ENCODE assay signal across 8 cellular contexts in the genomic region with DNA sequence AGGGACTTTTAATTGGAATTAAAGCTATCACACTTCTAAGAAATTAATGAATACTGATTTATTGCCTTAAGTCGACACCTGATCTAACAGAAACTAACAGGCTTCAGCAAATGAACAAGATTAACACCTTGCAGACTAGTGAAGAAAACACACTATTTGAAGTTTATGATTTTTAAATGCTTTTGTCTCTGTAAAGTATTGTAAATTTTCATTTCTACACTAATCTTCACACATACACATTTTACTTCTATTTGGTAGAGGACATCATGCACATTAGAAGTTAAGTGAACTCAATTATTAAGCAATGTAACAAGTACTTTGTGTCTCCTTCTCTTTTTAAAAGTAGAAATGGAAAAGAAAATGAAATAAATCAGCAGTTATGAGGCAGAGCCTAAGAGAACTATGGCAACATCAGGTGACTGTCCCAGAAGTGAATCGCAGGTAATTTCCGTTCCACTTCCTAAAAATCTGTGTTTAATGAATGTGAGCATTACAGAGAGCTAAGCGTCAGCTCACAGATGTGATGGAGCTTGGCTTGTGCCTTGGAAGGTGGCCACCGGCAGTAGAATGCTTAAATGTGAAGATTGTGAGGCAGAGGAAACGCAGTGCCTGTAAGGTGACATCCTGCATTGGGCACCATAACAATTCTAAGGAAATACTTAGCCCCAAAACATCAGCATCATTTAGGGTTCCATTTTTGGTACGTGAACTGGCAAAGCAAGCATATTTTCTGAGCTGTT. TPM values are rescaled to one million over a fixed set of nuclear protein-coding genes. Genes with fewer than 3 reads are reported as not detected.
A peak's percentile ranks its signal among the peaks of the same experiment; 100 is the strongest.
DNase-seq lines count a peak whose midpoint lies in the region; ATAC-seq and TF ChIP-seq lines count a peak whose summit lies in the region.

No MANE protein-coding gene starts in this region.

- H3K9ac ChIP-seq in BLaER1 treated with 17β-estradiol and CSF1 and Interleukin-3, amounts not matched to agents 10 nM and 100 nM: peak overlapping the region; percentile 84 to 97 (median 90); a peak in 17 of 22 replicates
- H3K9ac ChIP-seq in neural progenitor cell: peak overlapping the region; percentile 22

- peak overlapping the region in 2 of 11 experiments; percentile 96; a peak in 4 of 22 replicates for H3K27ac ChIP-seq in BLaER1 treated with 17β-estradiol and CSF1 and Interleukin-3, amounts not matched to agents 10 nM and 100 nM
- no peak overlapping the region for H3K27ac ChIP-seq in OCI-LY7 (ENCODE audit: low read depth, low read length, poor library complexity, severe bottlenecking)
- H3K27ac ChIP-seq in ectodermal cell (ENCODE audit: insufficient read depth, low read depth, low read length, poor library complexity, severe bottlenecking): no peak overlapping the region
- H3K27ac ChIP-seq in neural progenitor cell: no peak overlapping the region

- TF ChIP-seq CTCF in OCI-LY7 (conservative IDR thresholded peaks at IDR 0.05; ENCODE audit: low read length) (no peak), neural progenitor cell (IDR thresholded peaks at IDR 0.05) (no peak)

- no peaks in the 10 kb centered on the region for H3K9me3 ChIP-seq in BLaER1 treated with 17β-estradiol and CSF1 and Interleukin-3, amounts not matched to agents 10 nM and 100 nM (replicated peaks in 1 of 11)
- H3K9me3 ChIP-seq in OCI-LY7 (ENCODE audit: low read length): no peaks in the 10 kb centered on the region
- H3K9me3 ChIP-seq in ectodermal cell (ENCODE audit: control insufficient read depth, low read length): no peaks in the 10 kb centered on the region
- no peaks in the 10 kb centered on the region for H3K9me3 ChIP-seq in neural progenitor cell (ENCODE audit: low read depth)

- H3K79me2 ChIP-seq in OCI-LY7 (ENCODE audit: insufficient read depth, low read depth, low read length): no peaks in the 10 kb centered on the region
- H3K79me2 ChIP-seq in neural progenitor cell (ENCODE audit: low read depth): peaks cover 42% of the 10 kb centered on the region

- WGBS in ectodermal cell, 2 experiments: 95 to 98% methylated on average over 6 to 7 of the region's 7 CpGs

- H3K9me2 ChIP-seq in OCI-LY7 (ENCODE audit: insufficient read depth, low read length): no peaks in the 10 kb centered on the region

- no peak overlapping the region for H3K27ac Mint-ChIP-seq in neural progenitor cell

- H4K20me1 ChIP-seq in BLaER1 treated with 17β-estradiol and CSF1 and Interleukin-3, amounts not matched to agents 10 nM and 100 nM: peaks cover 0 to 56% (median 15%) of the 10 kb centered on the region in 11 experiments; a peak in 11 of 22 replicates
- H4K20me1 ChIP-seq in OCI-LY7 (ENCODE audit: insufficient read depth, low read length) (no peaks in the 10 kb centered on the region), neural progenitor cell (ENCODE audit: low read depth) (peaks cover 20% of the 10 kb centered on the region)

- H3K36me3 Mint-ChIP-seq in neural progenitor cell: peaks cover 22% of the 10 kb centered on the region

- no peaks in the 10 kb centered on the region for H3K9me3 Mint-ChIP-seq in neural progenitor cell

- H3K4me3 Mint-ChIP-seq in neural progenitor cell: peak overlapping the region; percentile 93

- no peaks in the 10 kb centered on the region for H3K27me3 Mint-ChIP-seq in neural progenitor cell (ENCODE audit: insufficient read depth, low read depth)

- no peak for DNase-seq in OCI-LY7 (ENCODE audit: low spot score)
- DNase-seq in neural progenitor cell (ENCODE audit: low spot score): no peak
- no peak for DNase-seq in stimulated activated CD8-positive, alpha-beta memory T cell treated with anti-CD3 and anti-CD28 coated beads, Interleukin-4, amount 100 ng/mL, for 48 hours
- no peak for DNase-seq in epidermal melanocyte (ENCODE audit: insufficient read length, low spot score)

- CTCF ChIA-PET in OCI-LY7 (lab: Charles Lee; ENCODE audit: unreplicated experiment): no interaction called here

- intact Hi-C loops in OCI-LY7 (cut with micrococcal nuclease; ENCODE audit: unreplicated experiment): no loop called here

- H3K4me1 Mint-ChIP-seq in neural progenitor cell: peaks cover 40% of the 10 kb centered on the region

- peaks cover 36 to 62% (median 42%) of the 10 kb centered on the region in 10 experiments for H3K4me1 ChIP-seq in BLaER1 treated with 17β-estradiol and CSF1 and Interleukin-3, amounts not matched to agents 10 nM and 100 nM
- H3K4me1 ChIP-seq in OCI-LY7 (ENCODE audit: insufficient read depth, low read length, poor library complexity, severe bottlenecking) (peaks cover 20% of the 10 kb centered on the region), ectodermal cell (ENCODE audit: control insufficient read depth, insufficient read depth, low read length) (no peaks in the 10 kb centered on the region), neural progenitor cell (peaks cover 12% of the 10 kb centered on the region)

- H3K4me2 ChIP-seq in BLaER1 treated with 17β-estradiol and CSF1 and Interleukin-3, amounts not matched to agents 10 nM and 100 nM: peak overlapping the region; percentile 78 to 99 (median 95)
- H3K4me2 ChIP-seq in OCI-LY7 (ENCODE audit: low read length) (peak overlapping the region; percentile 79), neural progenitor cell (peak overlapping the region; percentile 89)

- TSS peak; percentile 51 for BruUV-seq in OCI-LY7 (replicated peaks; lab: Mats Ljungman, UMichigan)

- H3K4me3 ChIP-seq in BLaER1 treated with 17β-estradiol and CSF1 and Interleukin-3, amounts not matched to agents 10 nM and 100 nM: peak overlapping the region; percentile 74 to 99 (median 89); a peak in 19 of 20 replicates
- H3K4me3 ChIP-seq in OCI-LY7 (ENCODE audit: low read depth, low read length, poor library complexity, severe bottlenecking) (peak overlapping the region; percentile 79), ectodermal cell (ENCODE audit: insufficient read depth, low read depth, low read length) (peak overlapping the region; percentile 98), neural progenitor cell (peak overlapping the region; percentile 84)

- H2AFZ ChIP-seq in OCI-LY7 (ENCODE audit: low read length) (no peak overlapping the region), neural progenitor cell (replicated peaks) (no peak overlapping the region)

- H3K36me3 ChIP-seq in BLaER1 treated with 17β-estradiol and CSF1 and Interleukin-3, amounts not matched to agents 10 nM and 100 nM: peaks cover 12 to 33% (median 21%) of the 10 kb centered on the region in 11 experiments
- H3K36me3 ChIP-seq in OCI-LY7 (ENCODE audit: insufficient read depth, low read length) (0 out of 2 replicates have a peak, but pooled peaks cover 5% of the 10 kb centered on the region), ectodermal cell (ENCODE audit: control insufficient read depth, insufficient read depth, low read length) (no peaks in the 10 kb centered on the region), neural progenitor cell (peaks cover 10% of the 10 kb centered on the region)

- no peak for ATAC-seq in HG03039 (IDR thresholded peaks at IDR 0.05; ENCODE audit: unreplicated experiment)
- no peak for ATAC-seq in GM21515 (IDR thresholded peaks at IDR 0.05; ENCODE audit: unreplicated experiment)

- POLR2A ChIA-PET in OCI-LY7 (lab: Charles Lee): interaction anchor here (0.7 to 1.1 kb wide), 2 partner anchors 19 to 302 kb away, joined by 3 read pairs; no protein-coding TSS in a partner anchor

- H3F3A ChIP-seq in neural progenitor cell (ENCODE audit: low read depth): peaks cover 17% of the 10 kb centered on the region

- H3K27me3 ChIP-seq in BLaER1 treated with 17β-estradiol and CSF1 and Interleukin-3, amounts not matched to agents 10 nM and 100 nM: no peaks in the 10 kb centered on the region
- H3K27me3 ChIP-seq in ectodermal cell (ENCODE audit: control insufficient read depth, insufficient read depth, low read length, poor library complexity, severe bottlenecking) (no peaks in the 10 kb centered on the region), neural progenitor cell (no peaks in the 10 kb centered on the region)

RNA-seq across cellular contexts. Expression of gene PRMT2, which starts 1.2 kb away (rescaled TPM):
- 30.5 and 46.4 TPM in 2 replicates for total RNA-seq in OCI-LY7 (2014; rRNA removed; shearing (Covaris generic))
- total RNA-seq in OCI-LY7 (2022): 32.8 and 34.3 TPM in 2 replicates
- polyA plus RNA-seq in ectodermal cell (2013, experiment 1 of 4): 127 TPM
- polyA plus RNA-seq in ectodermal cell (2013, experiment 2 of 4): 119 TPM
- 83.9 TPM for polyA plus RNA-seq in ectodermal cell (2013, experiment 3 of 4)
- 96.3 TPM for polyA plus RNA-seq in ectodermal cell (2013, experiment 4 of 4)
- 75.4 and 93.9 TPM in 2 replicates for total RNA-seq in neural progenitor cell (ENCODE audit: low replicate concordance)

RNA-seq across cellular contexts. Expression of gene S100B, which starts 31.8 kb away (rescaled TPM):
- not detected in 2 replicates for total RNA-seq in OCI-LY7 (2014; rRNA removed; shearing (Covaris generic))
- total RNA-seq in OCI-LY7 (2022): not detected in 2 replicates
- polyA plus RNA-seq in ectodermal cell (2013, experiment 1 of 4): 3.0 TPM
- polyA plus RNA-seq in ectodermal cell (2013, experiment 2 of 4): 2.3 TPM
- polyA plus RNA-seq in ectodermal cell (2013, experiment 3 of 4): 3.4 TPM
- 4.8 TPM for polyA plus RNA-seq in ectodermal cell (2013, experiment 4 of 4)
- total RNA-seq in neural progenitor cell (ENCODE audit: low replicate concordance): 0.60 and 1.0 TPM in 2 replicates
